ENCODE assay signal across 8 cellular contexts in genomic region chr13:109787135-109787954, GRCh38. TPM values are rescaled to one million over a fixed set of nuclear protein-coding genes. Genes with fewer than 3 reads are reported as not detected.
DNase-seq lines count a peak whose midpoint lies in the region; ATAC-seq, FAIRE-seq and TF ChIP-seq lines count a peak whose summit lies in the region.

No MANE protein-coding gene starts in this region.

- ATAC-seq in GM21526 (IDR thresholded peaks at IDR 0.05; ENCODE audit: low FRiP score, unreplicated experiment): peak; percentile 11
- peak; percentile 16; the same call in 2 of the 3 replicates for ATAC-seq in HepG2
- no peak for ATAC-seq in HG02840 (IDR thresholded peaks at IDR 0.05; ENCODE audit: low FRiP score, unreplicated experiment)

- in situ Hi-C loops in HepG2 (cut with HindIII; ENCODE audit: extremely low pct_ligation_motif_present, low pct_unique_long_range_greater_than_20kb): loop anchor here (25.0 kb wide), 1 partner anchor 825 kb away; no protein-coding TSS in a partner anchor

- no peaks in the 10 kb centered on the region for H4K20me1 ChIP-seq in HepG2 (ENCODE audit: insufficient read depth, low read length)

- POLR2A ChIA-PET in HepG2 (lab: Yijun Ruan, JAX): no interaction called here

- H3K27me3 ChIP-seq in MG63: peaks cover 36% of the 10 kb centered on the region
- no peaks in the 10 kb centered on the region for H3K27me3 ChIP-seq in colonic mucosa
- peaks cover 0 to 8% of the 10 kb centered on the region in 2 experiments; a peak in 2 of 5 replicates for H3K27me3 ChIP-seq in HepG2 (ENCODE audit: control insufficient read depth in 1 of 2, insufficient read depth in 2 of 2, low read length in 2 of 2)
- H3K27me3 ChIP-seq in stomach smooth muscle (ENCODE audit: control insufficient read depth in 1 of 2, insufficient read depth in 2 of 2, low read length in 2 of 2): no peaks in the 10 kb centered on the region

- DNase-seq in CMK (ENCODE audit: low read depth) (peak; percentile 31), MG63 (peak; percentile 45), T-helper 2 cell (peak in 3 of 5 experiments; percentile 24 to 69 (median 50)), colonic mucosa (peak; percentile 45), HepG2 (ENCODE audit: low spot score) (no peak)

- WGBS in HepG2 (ENCODE audit: low lambda C conversion rate): 19% methylated on average over 25 of the region's 86 CpGs

- H3K79me2 ChIP-seq in HepG2 (ENCODE audit: insufficient read depth, low read length): no peaks in the 10 kb centered on the region

- no TSS peak for BruUV-seq in HepG2 (replicated peaks; lab: Mats Ljungman, UMichigan)

- no peak for FAIRE-seq in HepG2 (lab: Jason Lieb, UNC)

- TF ChIP-seq EP300 in HepG2 (IDR thresholded peaks at IDR 0.05; ENCODE audit: low read depth in 2 of 2, low read length in 2 of 2) (no peak), HepG2 (CRISPR knock-in tag; IDR thresholded peaks at IDR 0.05; ENCODE audit: borderline replicate concordance) (no peak)

- H3K9me3 ChIP-seq in MG63: no peaks in the 10 kb centered on the region
- no peaks in the 10 kb centered on the region for H3K9me3 ChIP-seq in colonic mucosa
- no peaks in the 10 kb centered on the region for H3K9me3 ChIP-seq in HepG2 (ENCODE audit: low read length)
- no peaks in the 10 kb centered on the region for H3K9me3 ChIP-seq in stomach smooth muscle (ENCODE audit: control insufficient read depth in 2 of 2, low read length in 2 of 2)

- H3K4me3 ChIP-seq in MG63 (peak overlapping the region; percentile 65), colonic mucosa (peak overlapping the region; percentile 85), HepG2 (replicated peaks in 1 of 3; ENCODE audit: insufficient read depth in 1 of 3, low read depth in 2 of 3, low read length in 3 of 3) (peak overlapping the region in 1 of 3 experiments; percentile 10; a peak in 1 of 6 replicates), stomach smooth muscle (ENCODE audit: low read length in 2 of 2) (peak overlapping the region; percentile 65 to 80)

- H3K9ac ChIP-seq in colonic mucosa (ENCODE audit: low read depth in 2 of 2, low read length in 2 of 2) (peak overlapping the region in 1 of 2 donors; percentile 77), HepG2 (ENCODE audit: insufficient read depth, low read depth, low read length) (no peak overlapping the region), stomach smooth muscle (ENCODE audit: low read length in 2 of 2) (peak overlapping the region; percentile 76 to 83)

- intact Hi-C loops in colonic mucosa (cut with DNase I): loop anchor here (10.0 kb wide), 1 partner anchor 453 kb away; no protein-coding TSS in a partner anchor
- intact Hi-C loops in HepG2 (cut with micrococcal nuclease; ENCODE audit: unreplicated experiment): loop anchor here (10.0 kb wide), 1 partner anchor 533 kb away; no protein-coding TSS in a partner anchor

- H3K36me3 ChIP-seq in MG63 (no peaks in the 10 kb centered on the region), colonic mucosa (no peaks in the 10 kb centered on the region), HepG2 (replicated peaks in 1 of 2; ENCODE audit: control insufficient read depth in 1 of 2, insufficient read depth in 2 of 2, low read length in 2 of 2) (no peaks in the 10 kb centered on the region), stomach smooth muscle (ENCODE audit: control insufficient read depth in 2 of 2, insufficient read depth in 2 of 2, low read length in 2 of 2) (no peaks in the 10 kb centered on the region)

- H3K27ac ChIP-seq in colonic mucosa: peak overlapping the region; percentile 67
- no peak overlapping the region for H3K27ac ChIP-seq in HepG2 (ENCODE audit: extremely low read length, insufficient read depth, low read length)
- peak overlapping the region; percentile 75 for H3K27ac ChIP-seq in stomach smooth muscle (ENCODE audit: low read length)

- no peak for TF ChIP-seq RAD21 in HepG2 (CRISPR knock-in tag; IDR thresholded peaks at IDR 0.05)

- H2AFZ ChIP-seq in HepG2 (ENCODE audit: low read length): no peak overlapping the region

- H3K4me2 ChIP-seq in HepG2 (ENCODE audit: low read depth, low read length): no peak overlapping the region

- TF ChIP-seq POLR2A in HepG2 (IDR thresholded peaks at IDR 0.05; ENCODE audit: insufficient read depth in 1 of 2, low read depth in 2 of 2, low read length in 2 of 2): no peak

- CTCF ChIA-PET in HepG2 (lab: Yijun Ruan, JAX; ENCODE audit: low intra/inter-chr PET ratio, low total read pairs): no interaction called here

- TF ChIP-seq CTCF in colonic mucosa (IDR thresholded peaks at IDR 0.05) (no peak), HepG2 (CRISPR knock-in tag; IDR thresholded peaks at IDR 0.05) (no peak)

- H3K4me1 ChIP-seq in colonic mucosa: no peaks in the 10 kb centered on the region
- H3K4me1 ChIP-seq in HepG2 (ENCODE audit: insufficient read depth, low read length): no peaks in the 10 kb centered on the region
- peaks cover 30% of the 10 kb centered on the region for H3K4me1 ChIP-seq in stomach smooth muscle (ENCODE audit: control insufficient read depth, insufficient read depth, low read length)

TF ChIP-seq in HepG2, 621 proteins besides CTCF, POLR2A, EP300 and RAD21:
- peak; percentile 20; the same call in 1 of the 2 replicates for TF ChIP-seq GABPB1 (CRISPR knock-in tag; IDR thresholded peaks at IDR 0.05)
- no peak for TF ChIP-seq ZNF609 (CRISPR knock-in tag; IDR thresholded peaks at IDR 0.05; ENCODE audit: borderline replicate concordance)

RNA-seq across cellular contexts. Expression of gene IRS2, which starts 1.0 kb away (rescaled TPM):
- total RNA-seq in MG63 (2014; rRNA removed; shearing (Covaris generic); ENCODE audit: low replicate concordance): 0.33 and 0.35 TPM in 2 replicates
- 10 to 100 TPM in 1 of 2 donors, 1 to 10 TPM in 1; 6.7 to 23.0 TPM for total RNA-seq in colonic mucosa
- total RNA-seq in HepG2 (2016; rRNA removed; fragmentation: Illumina TruSeq; extraction: Trizol): 0.02 TPM in 1 of 2 replicates, not detected in the other
- total RNA-seq in HepG2 (2016; cell fraction: cytosol; rRNA removed; fragmentation: Illumina TruSeq; extraction: Trizol; ENCODE audit: low read depth): not detected in 2 replicates
- total RNA-seq in HepG2 (2016; cell fraction: insoluble cytoplasmic fraction; rRNA removed; fragmentation: Illumina TruSeq; extraction: Trizol): 0.02 TPM in 1 of 2 replicates, not detected in the other
- not detected in 2 replicates for total RNA-seq in HepG2 (2016; cell fraction: membrane; rRNA removed; fragmentation: Illumina TruSeq; extraction: Trizol)
- 0.03 TPM in 2 replicates for total RNA-seq in HepG2 (2016; cell fraction: nucleus; rRNA removed; fragmentation: Illumina TruSeq; extraction: Trizol)
- 0.04 and 0.05 TPM in 2 replicates for polyA plus RNA-seq in HepG2 (2011; rRNA removed)
- polyA plus RNA-seq in HepG2 (2011; cell fraction: cytosol; rRNA removed): 0.01 and 0.03 TPM in 2 replicates
- polyA plus RNA-seq in HepG2 (2011; cell fraction: nucleus; rRNA removed): 0.07 and 0.14 TPM in 2 replicates
- 0.08 and 0.09 TPM in 2 replicates for polyA plus RNA-seq in HepG2 (2012)
- polyA plus RNA-seq in HepG2 (2016; cell fraction: cytosol; fragmentation: Illumina TruSeq; extraction: Trizol; ENCODE audit: low read depth): not detected in 2 replicates
- polyA plus RNA-seq in HepG2 (2016; cell fraction: insoluble cytoplasmic fraction; fragmentation: Illumina TruSeq; extraction: Trizol; ENCODE audit: low read depth): not detected in 2 replicates
- not detected in 2 replicates for polyA plus RNA-seq in HepG2 (2016; cell fraction: membrane; fragmentation: Illumina TruSeq; extraction: Trizol; ENCODE audit: low read depth)
- polyA plus RNA-seq in HepG2 (2016; cell fraction: nucleus; fragmentation: Illumina TruSeq; extraction: Trizol; ENCODE audit: insufficient read depth, low read depth): not detected in 2 replicates
- polyA minus RNA-seq in HepG2 (2011; rRNA and poly(A)+ RNA removed; ENCODE audit: low replicate concordance): 0.06 and 6.1 TPM in 2 replicates
- 0.10 TPM in 1 of 2 replicates, not detected in the other for polyA minus RNA-seq in HepG2 (2011; cell fraction: cytosol; rRNA and poly(A)+ RNA removed)
- polyA minus RNA-seq in HepG2 (2011; cell fraction: nucleus; rRNA and poly(A)+ RNA removed): 0.12 and 0.13 TPM in 2 replicates
